In the genomic region with DNA sequence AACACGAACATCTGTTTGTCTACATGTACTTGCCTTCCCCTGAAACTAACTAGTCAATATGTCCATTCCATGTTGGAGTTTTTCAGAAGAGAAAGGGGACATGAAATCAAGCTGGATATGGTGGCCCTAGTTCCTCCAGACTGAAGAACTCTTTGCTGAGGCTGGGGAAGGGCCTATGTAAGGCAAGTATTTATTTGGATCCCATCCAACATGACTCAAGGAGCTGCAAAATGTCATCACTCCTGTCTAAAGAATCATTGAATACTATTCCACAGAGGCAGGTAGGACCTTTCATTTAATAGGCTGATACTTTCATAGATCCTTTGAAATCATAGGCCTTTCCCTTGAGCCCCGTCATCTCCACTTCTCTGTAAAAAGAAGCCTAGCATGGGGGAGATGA, we compare ENCODE assay signal across 7 cellular contexts.
DNase-seq lines count a peak whose midpoint lies in the region; ATAC-seq and TF ChIP-seq lines count a peak whose summit lies in the region.
"Not testable (repeated sequence)": the region's sequence is repeated elsewhere in the genome, so short reads cannot be mapped to it uniquely, and the experiment has no call there.

No MANE protein-coding gene starts in this region.

- H3K4me3 ChIP-seq in PC-9; RWPE2 (ENCODE audit: severe bottlenecking); psoas muscle: not testable (repeated sequence)

- not testable (repeated sequence) for H3K79me2 ChIP-seq in PC-9 (ENCODE audit: low read depth)

- not testable (repeated sequence) for H3K4me2 ChIP-seq in PC-9

- not testable (repeated sequence) for H3K9me3 ChIP-seq in PC-9 (ENCODE audit: insufficient read depth, low read depth); RWPE2 (ENCODE audit: severe bottlenecking); psoas muscle

- not testable (repeated sequence) for H3F3A ChIP-seq in PC-9 (ENCODE audit: insufficient read depth, low read depth)

- not testable (repeated sequence) for H2AFZ ChIP-seq in PC-9

- not testable (repeated sequence) for H3K36me3 ChIP-seq in PC-9 (ENCODE audit: low read depth); RWPE2 (ENCODE audit: low read depth)
- peaks cover 0 to 32% of the 10 kb centered on the region in 2 donors for H3K36me3 ChIP-seq in psoas muscle (ENCODE audit: insufficient read depth in 1 of 2, low read depth in 1 of 2)

- peak overlapping the region; percentile 38; the same call in 1 of the 2 replicates for H3K27ac ChIP-seq in PC-9
- H3K27ac ChIP-seq in RWPE2 (ENCODE audit: poor library complexity, severe bottlenecking); foreskin keratinocyte; psoas muscle: not testable (repeated sequence)

- ATAC-seq in RWPE2 (ENCODE audit: low read depth) (peak; percentile 77), SK-N-SH treated with all-trans-retinoic acid at 6 μM for 48 hours (peak; percentile 79), esophagus mucosa (peak; percentile 44), foreskin keratinocyte (peak; percentile 62), left ventricle myocardium superior (peak; percentile 11), psoas muscle (peak; percentile 19 to 72 (median 63))

- not testable (repeated sequence) for BruUV-seq in PC-9 (replicated peaks; lab: Mats Ljungman, UMichigan)

- not testable (repeated sequence) for H3K9me2 ChIP-seq in PC-9 (ENCODE audit: insufficient read depth)

- H3K4me1 ChIP-seq in PC-9 (replicated peaks; ENCODE audit: insufficient read depth); RWPE2 (ENCODE audit: insufficient read depth, poor library complexity, severe bottlenecking); foreskin keratinocyte; psoas muscle: not testable (repeated sequence)

- not testable (repeated sequence) for H3K27me3 ChIP-seq in PC-9 (ENCODE audit: insufficient read depth, low read depth); RWPE2 (ENCODE audit: insufficient read depth, poor library complexity, severe bottlenecking); foreskin keratinocyte; psoas muscle (ENCODE audit: insufficient read depth in 3 of 3, low read length in 2 of 3)

- WGBS in psoas muscle, 3 donors, result 83 to 100% (median 86%) methylated on average over 1 to 2 of the region's 2 CpGs

- not testable (repeated sequence) for DNase-seq in PC-9; RWPE2 (ENCODE audit: low spot score); foreskin keratinocyte; left ventricle myocardium superior; psoas muscle

- POLR2A ChIA-PET in PC-9 (lab: Charles Lee; ENCODE audit: unreplicated experiment), result not testable (repeated sequence)

- CTCF ChIA-PET in PC-9 (lab: Charles Lee), result not testable (repeated sequence)

- TF ChIP-seq CTCF in PC-9 (conservative IDR thresholded peaks at IDR 0.05); RWPE2 (IDR thresholded peaks at IDR 0.05; ENCODE audit: poor library complexity, severe bottlenecking); foreskin keratinocyte (conservative IDR thresholded peaks at IDR 0.05); psoas muscle (IDR thresholded peaks at IDR 0.05): not testable (repeated sequence)

- intact Hi-C loops in PC-9 (cut with micrococcal nuclease; ENCODE audit: unreplicated experiment); left ventricle myocardium superior (cut with micrococcal nuclease); psoas muscle (cut with DNase I): not testable (repeated sequence)

- not testable (repeated sequence) for H4K20me1 ChIP-seq in PC-9 (ENCODE audit: insufficient read depth)

Comparison
In these comparisons a context has a peak if more than half of its experiments do, and no peak if none do; other contexts are left out.
1. ATAC-seq: peak in every context shown above with its lines; median percentile 79 in SK-N-SH treated with all-trans-retinoic acid at 6 μM for 48 hours; 77 in RWPE2; 63 in psoas muscle; 62 in foreskin keratinocyte; 44 in esophagus mucosa; 11 in left ventricle myocardium superior.